ENCODE assay signal across 18 cellular contexts in genomic region chr22:26196657-26197056, GRCh38. TPM values are rescaled to one million over a fixed set of nuclear protein-coding genes. Genes with fewer than 3 reads are reported as not detected.
DNase-seq lines count a peak whose midpoint lies in the region; ATAC-seq, FAIRE-seq and TF ChIP-seq lines count a peak whose summit lies in the region.
"Had no signal": no experiment of that assay in that cellular context is flagged by ENCODE, and none has a peak within 500 bp of the region (broad histone marks: within the 10 kb centered on the region; RNA-seq: fewer than 3 reads in every experiment).

No MANE protein-coding gene starts in this region.

- peak; percentile 65 to 80; a peak in 3 of 4 replicates for TF ChIP-seq EP300 in HepG2 (IDR thresholded peaks at IDR 0.05; ENCODE audit: low read depth in 2 of 2, low read length in 2 of 2)
- no peak for TF ChIP-seq EP300 in HepG2 (CRISPR knock-in tag; IDR thresholded peaks at IDR 0.05; ENCODE audit: borderline replicate concordance)

- no peak for TF ChIP-seq POLR2A in HepG2 (IDR thresholded peaks at IDR 0.05; ENCODE audit: insufficient read depth in 1 of 2, low read depth in 2 of 2, low read length in 2 of 2)
- no peak for TF ChIP-seq POLR2A in right lobe of liver (IDR thresholded peaks at IDR 0.05)
- TF ChIP-seq POLR2A in H54 (IDR thresholded peaks at IDR 0.05; ENCODE audit: low read depth, low read length), result no peak

- DNase-seq in HepG2 (ENCODE audit: low spot score), result peak; percentile 87
- DNase-seq in right lobe of liver, result no peak
- DNase-seq in pancreas, result no peak
- no peak for DNase-seq in H54 (ENCODE audit: insufficient read length, low spot score)
- no peak for DNase-seq in RKO (ENCODE audit: low spot score)
- DNase-seq: 8988T; Calu3; CD8-positive, alpha-beta T cell; DMS79 treated with DMSO at 0.1 percent for 48 hours; GF-D8; GOT3; H9 had no signal

- no peaks in the 10 kb centered on the region for H4K20me1 ChIP-seq in HepG2 (ENCODE audit: insufficient read depth, low read length)
- H4K20me1 ChIP-seq: BLaER1 treated with 17β-estradiol and CSF1 and Interleukin-3, amounts not matched to agents 10 nM and 100 nM had no signal

- H2AFZ ChIP-seq in HepG2 (ENCODE audit: low read length), result no peak overlapping the region

- H3K27ac ChIP-seq in HepG2 (ENCODE audit: extremely low read length, insufficient read depth, low read length) (peak overlapping the region; percentile 51), right lobe of liver (no peak overlapping the region), cingulate gyrus (ENCODE audit: low read depth, low read length) (peak overlapping the region; percentile 7), pancreas (no peak overlapping the region)
- H3K27ac ChIP-seq: BLaER1 treated with 17β-estradiol and CSF1 and Interleukin-3, amounts not matched to agents 10 nM and 100 nM had no signal

- no peak for TF ChIP-seq CTCF in HepG2 (CRISPR knock-in tag; IDR thresholded peaks at IDR 0.05)
- no peak for TF ChIP-seq CTCF in right lobe of liver (IDR thresholded peaks at IDR 0.05)
- TF ChIP-seq CTCF in pancreas (IDR thresholded peaks at IDR 0.05), result no peak

- H3K4me1 ChIP-seq in HepG2 (ENCODE audit: insufficient read depth, low read length) (peaks cover 38% of the 10 kb centered on the region), right lobe of liver (no peaks in the 10 kb centered on the region), pancreas (no peaks in the 10 kb centered on the region)
- H3K4me1 ChIP-seq: BLaER1 treated with 17β-estradiol and CSF1 and Interleukin-3, amounts not matched to agents 10 nM and 100 nM had no signal

- H3K9me3 ChIP-seq in HepG2 (ENCODE audit: low read length) (no peaks in the 10 kb centered on the region), right lobe of liver (no peaks in the 10 kb centered on the region), pancreas (no peaks in the 10 kb centered on the region)
- H3K9me3 ChIP-seq: BLaER1 treated with 17β-estradiol and CSF1 and Interleukin-3, amounts not matched to agents 10 nM and 100 nM had no signal

- FAIRE-seq in HepG2 (lab: Jason Lieb, UNC) (peak; percentile 80), pancreas (lab: Jason Lieb, UNC) (no peak), H54 (lab: Jason Lieb, UNC) (no peak)
- FAIRE-seq: HTR-8/SVneo had no signal

- H3K9ac ChIP-seq in HepG2 (ENCODE audit: insufficient read depth, low read depth, low read length), result no peak overlapping the region
- H3K9ac ChIP-seq: BLaER1 treated with 17β-estradiol and CSF1 and Interleukin-3, amounts not matched to agents 10 nM and 100 nM had no signal

- in situ Hi-C loops in HepG2 (cut with HindIII; ENCODE audit: extremely low pct_ligation_motif_present, low pct_unique_long_range_greater_than_20kb), result no loop called here

- BruUV-seq in HepG2 (replicated peaks; lab: Mats Ljungman, UMichigan), result no TSS peak

- TF ChIP-seq RAD21 in HepG2 (CRISPR knock-in tag; IDR thresholded peaks at IDR 0.05), result no peak

- H3K4me3 ChIP-seq in HepG2 (replicated peaks in 1 of 3; ENCODE audit: insufficient read depth in 1 of 3, low read depth in 2 of 3, low read length in 3 of 3), result no peak overlapping the region
- no peak overlapping the region for H3K4me3 ChIP-seq in right lobe of liver
- H3K4me3 ChIP-seq in pancreas, result no peak overlapping the region
- H3K4me3 ChIP-seq: BLaER1 treated with 17β-estradiol and CSF1 and Interleukin-3, amounts not matched to agents 10 nM and 100 nM had no signal

- H3K27me3 ChIP-seq in HepG2 (ENCODE audit: control insufficient read depth in 1 of 2, insufficient read depth in 2 of 2, low read length in 2 of 2) (no peaks in the 10 kb centered on the region; a peak in 1 of 5 replicates), right lobe of liver (no peaks in the 10 kb centered on the region), pancreas (peaks cover 0 to 3% (median 0%) of the 10 kb centered on the region in 4 donors)
- H3K27me3 ChIP-seq: BLaER1 treated with 17β-estradiol and CSF1 and Interleukin-3, amounts not matched to agents 10 nM and 100 nM had no signal

- POLR2A ChIA-PET in HepG2 (lab: Yijun Ruan, JAX), result no interaction called here

- H3K4me2 ChIP-seq in HepG2 (ENCODE audit: low read depth, low read length), result peak overlapping the region; percentile 33
- H3K4me2 ChIP-seq: BLaER1 treated with 17β-estradiol and CSF1 and Interleukin-3, amounts not matched to agents 10 nM and 100 nM had no signal

- CTCF ChIA-PET in HepG2 (lab: Yijun Ruan, JAX; ENCODE audit: low intra/inter-chr PET ratio, low total read pairs), result no interaction called here

- intact Hi-C loops in HepG2 (cut with micrococcal nuclease; ENCODE audit: unreplicated experiment) (no loop called here), right lobe of liver (cut with DNase I) (no loop called here), pancreas (cut with DNase I) (no loop called here)

- peak; percentile 94 for ATAC-seq in HepG2
- no peak for ATAC-seq in right lobe of liver
- ATAC-seq in pancreas, result peak in 3 of 4 donors; percentile 18 to 39 (median 22)
- ATAC-seq in HG02973 (IDR thresholded peaks at IDR 0.05; ENCODE audit: unreplicated experiment), result no peak
- ATAC-seq: CD8-positive, alpha-beta T cell had no signal

- H3K36me3 ChIP-seq in HepG2 (replicated peaks in 1 of 2; ENCODE audit: control insufficient read depth in 1 of 2, insufficient read depth in 2 of 2, low read length in 2 of 2), result no peaks in the 10 kb centered on the region
- no peaks in the 10 kb centered on the region for H3K36me3 ChIP-seq in right lobe of liver
- H3K36me3 ChIP-seq in pancreas, result no peaks in the 10 kb centered on the region
- H3K36me3 ChIP-seq: BLaER1 treated with 17β-estradiol and CSF1 and Interleukin-3, amounts not matched to agents 10 nM and 100 nM had no signal

- WGBS in HepG2 (ENCODE audit: low lambda C conversion rate), result 0% methylated on average over 3 of the region's 3 CpGs
- 23% methylated on average over 3 of the region's 3 CpGs for WGBS in right lobe of liver (ENCODE audit: insufficient coverage, low coverage, low lambda C conversion rate, missing lambda C conversion rate)
- WGBS in pancreas, 2 donors, result 15 to 17% methylated on average over 3 of the region's 3 CpGs

- H3K79me2 ChIP-seq in HepG2 (ENCODE audit: insufficient read depth, low read length), result no peaks in the 10 kb centered on the region

TF ChIP-seq in HepG2, 621 proteins besides CTCF, POLR2A, EP300 and RAD21 (continues in another document):
- TF ChIP-seq ZNF12 (CRISPR knock-in tag; IDR thresholded peaks at IDR 0.05) (peak; percentile 43; the same call in 1 of the 2 replicates), ZNF292 (CRISPR knock-in tag; IDR thresholded peaks at IDR 0.05; ENCODE audit: borderline replicate concordance, low read depth) (no peak), MAFK (conservative IDR thresholded peaks at IDR 0.05 in 1 of 2, IDR thresholded peaks at IDR 0.05 in 1 of 2; ENCODE audit: low read length in 2 of 2) (peak; percentile 56 to 72), FOXJ3 (CRISPR knock-in tag; IDR thresholded peaks at IDR 0.05; ENCODE audit: borderline replicate concordance) (peak; percentile 79; the same call in 1 of the 2 replicates)
- TF ChIP-seq, protein P1, sequence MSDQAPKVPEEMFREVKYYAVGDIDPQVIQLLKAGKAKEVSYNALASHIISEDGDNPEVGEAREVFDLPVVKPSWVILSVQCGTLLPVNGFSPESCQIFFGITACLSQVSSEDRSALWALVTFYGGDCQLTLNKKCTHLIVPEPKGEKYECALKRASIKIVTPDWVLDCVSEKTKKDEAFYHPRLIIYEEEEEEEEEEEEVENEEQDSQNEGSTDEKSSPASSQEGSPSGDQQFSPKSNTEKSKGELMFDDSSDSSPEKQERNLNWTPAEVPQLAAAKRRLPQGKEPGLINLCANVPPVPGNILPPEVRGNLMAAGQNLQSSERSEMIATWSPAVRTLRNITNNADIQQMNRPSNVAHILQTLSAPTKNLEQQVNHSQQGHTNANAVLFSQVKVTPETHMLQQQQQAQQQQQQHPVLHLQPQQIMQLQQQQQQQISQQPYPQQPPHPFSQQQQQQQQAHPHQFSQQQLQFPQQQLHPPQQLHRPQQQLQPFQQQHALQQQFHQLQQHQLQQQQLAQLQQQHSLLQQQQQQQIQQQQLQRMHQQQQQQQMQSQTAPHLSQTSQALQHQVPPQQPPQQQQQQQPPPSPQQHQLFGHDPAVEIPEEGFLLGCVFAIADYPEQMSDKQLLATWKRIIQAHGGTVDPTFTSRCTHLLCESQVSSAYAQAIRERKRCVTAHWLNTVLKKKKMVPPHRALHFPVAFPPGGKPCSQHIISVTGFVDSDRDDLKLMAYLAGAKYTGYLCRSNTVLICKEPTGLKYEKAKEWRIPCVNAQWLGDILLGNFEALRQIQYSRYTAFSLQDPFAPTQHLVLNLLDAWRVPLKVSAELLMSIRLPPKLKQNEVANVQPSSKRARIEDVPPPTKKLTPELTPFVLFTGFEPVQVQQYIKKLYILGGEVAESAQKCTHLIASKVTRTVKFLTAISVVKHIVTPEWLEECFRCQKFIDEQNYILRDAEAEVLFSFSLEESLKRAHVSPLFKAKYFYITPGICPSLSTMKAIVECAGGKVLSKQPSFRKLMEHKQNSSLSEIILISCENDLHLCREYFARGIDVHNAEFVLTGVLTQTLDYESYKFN (CRISPR knock-in tag; conservative IDR thresholded peaks at IDR 0.05), result peak; percentile 89

RNA-seq across cellular contexts. Expression of gene SEZ6L, which starts 27.4 kb away (rescaled TPM):
- not detected in 2 replicates for total RNA-seq in HepG2 (2016; rRNA removed; fragmentation: Illumina TruSeq; extraction: Trizol)
- total RNA-seq in HepG2 (2016; cell fraction: cytosol; rRNA removed; fragmentation: Illumina TruSeq; extraction: Trizol; ENCODE audit: low read depth), result not detected in 2 replicates
- total RNA-seq in HepG2 (2016; cell fraction: insoluble cytoplasmic fraction; rRNA removed; fragmentation: Illumina TruSeq; extraction: Trizol), result not detected in 2 replicates
- not detected in 2 replicates for total RNA-seq in HepG2 (2016; cell fraction: membrane; rRNA removed; fragmentation: Illumina TruSeq; extraction: Trizol)
- total RNA-seq in HepG2 (2016; cell fraction: nucleus; rRNA removed; fragmentation: Illumina TruSeq; extraction: Trizol), result not detected in 2 replicates
- not detected in 2 replicates for polyA plus RNA-seq in HepG2 (2011; rRNA removed)
- polyA plus RNA-seq in HepG2 (2011; cell fraction: cytosol; rRNA removed), result not detected in 2 replicates
- not detected in 2 replicates for polyA plus RNA-seq in HepG2 (2011; cell fraction: nucleus; rRNA removed)
- not detected in 2 replicates for polyA plus RNA-seq in HepG2 (2012)
- polyA plus RNA-seq in HepG2 (2016; cell fraction: cytosol; fragmentation: Illumina TruSeq; extraction: Trizol; ENCODE audit: low read depth), result not detected in 2 replicates
- not detected in 2 replicates for polyA plus RNA-seq in HepG2 (2016; cell fraction: insoluble cytoplasmic fraction; fragmentation: Illumina TruSeq; extraction: Trizol; ENCODE audit: low read depth)
- polyA plus RNA-seq in HepG2 (2016; cell fraction: membrane; fragmentation: Illumina TruSeq; extraction: Trizol; ENCODE audit: low read depth), result not detected in 2 replicates
- polyA plus RNA-seq in HepG2 (2016; cell fraction: nucleus; fragmentation: Illumina TruSeq; extraction: Trizol; ENCODE audit: insufficient read depth, low read depth), result not detected in 2 replicates
- not detected in 2 replicates for polyA minus RNA-seq in HepG2 (2011; rRNA and poly(A)+ RNA removed; ENCODE audit: low replicate concordance)
- not detected in 2 replicates for polyA minus RNA-seq in HepG2 (2011; cell fraction: cytosol; rRNA and poly(A)+ RNA removed)
- polyA minus RNA-seq in HepG2 (2011; cell fraction: nucleus; rRNA and poly(A)+ RNA removed), result not detected in 2 replicates
- total RNA-seq in right lobe of liver, result under 1 TPM in 1 of 6 experiments, not detected in 5; 0.13 TPM
- 1 to 10 TPM in 4 of 6 donors, under 1 TPM in 2; 0.32 to 3.9 (median 1.7) TPM for total RNA-seq in pancreas
- 1 to 10 TPM; 2.0 to 6.6 TPM for polyA plus RNA-seq in pancreas
- total RNA-seq: B cell; Calu3; CD8-positive, alpha-beta T cell had no signal
- polyA plus RNA-seq: AG04450 had no signal

Comparison
In these comparisons a context has a peak if more than half of its experiments do, and no peak if none do; other contexts are left out.
1. ATAC-seq: peak in HepG2 (single experiment) and pancreas (3 of 4); none in right lobe of liver (0 of 4) and HG02973 (single experiment).
2. H3K27ac ChIP-seq: peak in HepG2 (single experiment) and cingulate gyrus (single experiment); none in right lobe of liver (0 of 3) and pancreas (0 of 4).